ENCODE assay signal across 8 cellular contexts in genomic region chr6:36129889-36130671, GRCh38. TPM values are rescaled to one million over a fixed set of nuclear protein-coding genes. Genes with fewer than 3 reads are reported as not detected.
DNase-seq lines count a peak whose midpoint lies in the region; ATAC-seq and TF ChIP-seq lines count a peak whose summit lies in the region.

Gene MAPK13 (plus strand): TSS chr6:36130513. CDS start chr6:36130583, 70 bp downstream.

- no peaks in the 10 kb centered on the region for H3K27me3 ChIP-seq in CD8-positive, alpha-beta T cell (ENCODE audit: insufficient read depth, low read length)
- H3K27me3 ChIP-seq in MM.1S (replicated peaks; ENCODE audit: insufficient read depth, low read length), result no peaks in the 10 kb centered on the region

- peak; percentile 48 for ATAC-seq in CD8-positive, alpha-beta T cell
- ATAC-seq in activated T-cell treated with anti-CD3 and anti-CD28 coated beads, Interleukin-2, amount 50 U/mL, for 72 hours (replicated peaks in 1 of 2), result peak; percentile 23 to 25

- H3K27ac ChIP-seq in CD8-positive, alpha-beta T cell (ENCODE audit: low read depth, low read length), result peak within 1 kb of the TSS; percentile 81
- H3K27ac ChIP-seq in MM.1S (ENCODE audit: low read length), result peak within 1 kb of the TSS; percentile 98

- H2AFZ ChIP-seq in MM.1S (ENCODE audit: low read length), result peak within 1 kb of the TSS; percentile 90

- CTCF ChIA-PET in CD8-positive, alpha-beta T cell (lab: Charles Lee), result interaction anchor here (1.0 to 4.2 kb wide), 4 partner anchors 8 to 101 kb away, joined by 3 to 27 read pairs (median 12); partner anchors contain the start of gene MAPK14

- no peaks in the 10 kb centered on the region for H3K36me3 ChIP-seq in CD8-positive, alpha-beta T cell (ENCODE audit: insufficient read depth, low read length)
- no peaks in the 10 kb centered on the region for H3K36me3 ChIP-seq in MM.1S (replicated peaks; ENCODE audit: insufficient read depth, low read length)

- no peaks in the 10 kb centered on the region for H3K9me3 ChIP-seq in CD8-positive, alpha-beta T cell (ENCODE audit: low read length)
- H3K9me3 ChIP-seq in MM.1S (replicated peaks; ENCODE audit: insufficient read depth, low read length), result no peaks in the 10 kb centered on the region

- H3K4me2 ChIP-seq in MM.1S (ENCODE audit: low read depth, low read length), result peak within 1 kb of the TSS; percentile 100

- H4K20me1 ChIP-seq in MM.1S (ENCODE audit: insufficient read depth, low read length), result no peaks in the 10 kb centered on the region

- H3K4me1 Mint-ChIP-seq in CD8-positive, alpha-beta T cell (ENCODE audit: low read depth), result peaks cover 66% of the 10 kb centered on the region
- H3K4me1 Mint-ChIP-seq in activated T-cell treated with anti-CD3 and anti-CD28 coated beads, Interleukin-2, amount 50 U/mL, for 72 hours (ENCODE audit: low read depth), result peaks cover 63% of the 10 kb centered on the region

- POLR2A ChIA-PET in CD8-positive, alpha-beta T cell (lab: Charles Lee), result interaction anchor here (1.5 to 4.8 kb wide), 5 partner anchors 8 to 102 kb away, joined by 4 to 42 read pairs (median 15); partner anchors contain the start of gene MAPK14

- no peaks in the 10 kb centered on the region for H3K27me3 Mint-ChIP-seq in CD8-positive, alpha-beta T cell (ENCODE audit: low read depth)
- H3K27me3 Mint-ChIP-seq in activated T-cell treated with anti-CD3 and anti-CD28 coated beads, Interleukin-2, amount 50 U/mL, for 72 hours (ENCODE audit: low read depth), result no peaks in the 10 kb centered on the region

- no peaks in the 10 kb centered on the region for H3K9me3 Mint-ChIP-seq in CD8-positive, alpha-beta T cell
- no peaks in the 10 kb centered on the region for H3K9me3 Mint-ChIP-seq in activated T-cell treated with anti-CD3 and anti-CD28 coated beads, Interleukin-2, amount 50 U/mL, for 72 hours

- no peak for TF ChIP-seq CTCF in CD8-positive, alpha-beta T cell (IDR thresholded peaks at IDR 0.05)
- TF ChIP-seq CTCF in MM.1S (IDR thresholded peaks at IDR 0.05; ENCODE audit: low read length), result no peak

- peak within 1 kb of the TSS; percentile 95 for H3K27ac Mint-ChIP-seq in CD8-positive, alpha-beta T cell
- H3K27ac Mint-ChIP-seq in activated T-cell treated with anti-CD3 and anti-CD28 coated beads, Interleukin-2, amount 50 U/mL, for 72 hours, result peak within 1 kb of the TSS; percentile 90

- H3K4me1 ChIP-seq in CD8-positive, alpha-beta T cell (ENCODE audit: insufficient read depth, low read length), result peaks cover 58% of the 10 kb centered on the region
- H3K4me1 ChIP-seq in MM.1S (ENCODE audit: low read length), result peaks cover 28% of the 10 kb centered on the region

- H3K4me3 Mint-ChIP-seq in CD8-positive, alpha-beta T cell, result peak within 1 kb of the TSS; percentile 88
- H3K4me3 Mint-ChIP-seq in activated T-cell treated with anti-CD3 and anti-CD28 coated beads, Interleukin-2, amount 50 U/mL, for 72 hours, result peak within 1 kb of the TSS; percentile 85 to 89

- intact Hi-C loops in CD8-positive, alpha-beta T cell (cut with DNase I, micrococcal nuclease), result loop anchor here (1.0 to 10.0 kb wide), 7 partner anchors 33 to 873 kb away; partner anchors contain the start of genes BRPF3 (in 2 of the 2), SRSF3 (in 2 of the 2), KCTD20 (in 1 of the 2) and MAPK14 (in 1 of the 2)

- H3K36me3 Mint-ChIP-seq in CD8-positive, alpha-beta T cell, result peaks cover 19% of the 10 kb centered on the region
- peaks cover 4 to 13% of the 10 kb centered on the region in 2 donors for H3K36me3 Mint-ChIP-seq in activated T-cell treated with anti-CD3 and anti-CD28 coated beads, Interleukin-2, amount 50 U/mL, for 72 hours (ENCODE audit: insufficient read depth in 2 of 2)

- peaks cover 31% of the 10 kb centered on the region for H3K79me2 ChIP-seq in MM.1S (ENCODE audit: low read length)

- peak within 1 kb of the TSS; percentile 95 for H3K9ac ChIP-seq in MM.1S (ENCODE audit: low read length)

- DNase-seq in CD8-positive, alpha-beta T cell, result peak in 2 of 7 experiments; percentile 34 to 67
- DNase-seq in MM.1S, result peak; percentile 62
- peak; percentile 39 to 56 for DNase-seq in activated T-cell treated with anti-CD3 and anti-CD28 coated beads, Interleukin-2, amount 50 U/mL, for 72 hours
- DNase-seq in germinal center (ENCODE audit: low spot score), result peak; percentile 71
- peak; percentile 41 for DNase-seq in renal cortical epithelial cell (ENCODE audit: low read depth)
- DNase-seq in medulla oblongata (ENCODE audit: extremely low spot score), result no peak
- no peak for DNase-seq in NCI-H128 (lab: John Stamatoyannopoulos, UW; ENCODE audit: unreplicated experiment)
- DNase-seq in H4 (ENCODE audit: low spot score), result no peak

- H3K4me3 ChIP-seq in CD8-positive, alpha-beta T cell (ENCODE audit: low read depth, low read length), result peak within 1 kb of the TSS; percentile 89
- peak within 1 kb of the TSS; percentile 96 for H3K4me3 ChIP-seq in MM.1S (ENCODE audit: low read length)

- H3K9me2 ChIP-seq in MM.1S (replicated peaks; ENCODE audit: insufficient read depth, low read length), result no peaks in the 10 kb centered on the region

- peaks cover 21% of the 10 kb centered on the region for H3F3A ChIP-seq in MM.1S (ENCODE audit: insufficient read depth, low read length)

RNA-seq across cellular contexts. Expression of gene MAPK13, which starts in this region (rescaled TPM):
- total RNA-seq in CD8-positive, alpha-beta T cell, result 10 to 100 TPM; 43.2 to 45.1 TPM
- 10 to 100 TPM; 50.7 to 68.2 TPM for total RNA-seq in activated T-cell treated with anti-CD3 and anti-CD28 coated beads, Interleukin-2, amount 50 U/mL, for 72 hours
- 17.2 and 29.5 TPM in 2 replicates for total RNA-seq in renal cortical epithelial cell
- total RNA-seq in H4 (2014; rRNA removed; shearing (Covaris generic)), result not detected in 2 replicates

Comparison
In these comparisons a context has a peak if more than half of its experiments do, and no peak if none do; other contexts are left out.
1. RNA of gene MAPK13 (total RNA-seq): 50.7 to 68.2 TPM in activated T-cell treated with anti-CD3 and anti-CD28 coated beads, Interleukin-2, amount 50 U/mL, for 72 hours, 43.2 to 45.1 TPM in CD8-positive, alpha-beta T cell and 17.2 to 29.5 TPM in renal cortical epithelial cell; not detected in H4; every median in the first group is over 10 times any median in the second.
2. DNase-seq: peak in MM.1S (single experiment), activated T-cell treated with anti-CD3 and anti-CD28 coated beads, Interleukin-2, amount 50 U/mL, for 72 hours (2 of 2), germinal center (single experiment) and renal cortical epithelial cell (single experiment); none in medulla oblongata (single experiment), NCI-H128 (single experiment) and H4 (single experiment).